1 cellular context compared by ENCODE assay signal in the genomic region with DNA sequence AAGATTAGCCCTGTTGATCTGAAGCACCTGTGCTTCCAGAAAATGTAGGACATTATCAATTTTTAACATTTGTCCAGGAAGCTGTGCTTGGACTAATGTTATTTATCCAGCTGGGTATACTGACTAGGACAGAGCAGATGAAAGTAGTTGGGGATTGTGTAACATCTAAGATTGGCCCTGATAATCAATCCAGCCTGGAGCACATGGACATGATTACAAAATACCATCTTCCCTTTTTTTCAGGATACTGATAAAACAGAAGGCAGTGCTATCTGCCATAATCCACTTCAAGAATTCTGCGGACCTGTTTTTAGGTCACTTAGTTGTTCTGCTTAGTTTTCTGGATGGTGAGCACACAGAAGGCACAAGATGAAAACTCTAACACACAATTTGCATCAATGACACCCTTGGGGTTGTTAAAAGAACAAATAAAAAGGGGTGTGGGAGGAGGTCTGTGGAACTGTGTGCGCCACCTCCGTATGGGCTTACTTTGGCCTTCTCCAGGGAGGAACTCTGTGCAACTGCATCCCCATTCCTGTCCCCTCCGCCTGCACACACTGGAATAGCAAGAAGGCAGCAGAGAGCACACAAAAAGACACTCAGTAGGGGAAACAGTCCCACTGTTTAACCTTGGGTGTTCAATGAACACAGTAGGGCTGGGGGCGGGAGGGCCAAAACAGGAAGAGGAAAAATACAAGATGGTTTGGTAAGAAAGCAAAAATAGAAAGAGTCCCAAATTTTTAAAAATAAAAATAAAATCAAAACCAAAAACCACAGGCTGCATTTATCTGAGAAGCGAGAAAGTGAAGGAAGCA.
TF ChIP-seq lines count a peak whose summit lies in the region.

No MANE protein-coding gene starts in this region.

TF ChIP-seq in HepG2, 621 proteins besides CTCF, POLR2A, EP300 and RAD21 (continued from another document and continues in another):
- TF ChIP-seq, protein P1, sequence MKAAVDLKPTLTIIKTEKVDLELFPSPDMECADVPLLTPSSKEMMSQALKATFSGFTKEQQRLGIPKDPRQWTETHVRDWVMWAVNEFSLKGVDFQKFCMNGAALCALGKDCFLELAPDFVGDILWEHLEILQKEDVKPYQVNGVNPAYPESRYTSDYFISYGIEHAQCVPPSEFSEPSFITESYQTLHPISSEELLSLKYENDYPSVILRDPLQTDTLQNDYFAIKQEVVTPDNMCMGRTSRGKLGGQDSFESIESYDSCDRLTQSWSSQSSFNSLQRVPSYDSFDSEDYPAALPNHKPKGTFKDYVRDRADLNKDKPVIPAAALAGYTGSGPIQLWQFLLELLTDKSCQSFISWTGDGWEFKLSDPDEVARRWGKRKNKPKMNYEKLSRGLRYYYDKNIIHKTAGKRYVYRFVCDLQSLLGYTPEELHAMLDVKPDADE (CRISPR knock-in tag; IDR thresholded peaks at IDR 0.05): no peak
- TF ChIP-seq ZNF354B (CRISPR knock-in tag; IDR thresholded peaks at IDR 0.05) (no peak), ZNF101 (CRISPR knock-in tag; IDR thresholded peaks at IDR 0.05; ENCODE audit: borderline replicate concordance, low read depth) (no peak), WIZ (CRISPR knock-in tag; IDR thresholded peaks at IDR 0.05) (no peak), ZNF124 (CRISPR knock-in tag; IDR thresholded peaks at IDR 0.05) (peak; percentile 73; the same call in 1 of the 2 replicates), RFX1 (IDR thresholded peaks at IDR 0.05) (no peak), PREB (CRISPR knock-in tag; IDR thresholded peaks at IDR 0.05) (no peak), ARID4A (CRISPR knock-in tag; IDR thresholded peaks at IDR 0.05; ENCODE audit: borderline replicate concordance) (peak; percentile 31; the same call in 1 of the 2 replicates), SYNCRIP (IDR thresholded peaks at IDR 0.05; ENCODE audit: insufficient read depth, low read depth, low read length) (no peak), ATF7 (IDR thresholded peaks at IDR 0.05) (no peak), ATF7 (CRISPR knock-in tag; IDR thresholded peaks at IDR 0.05) (peak; percentile 17; the same call in 1 of the 2 replicates), ZNF652 (CRISPR knock-in tag; IDR thresholded peaks at IDR 0.05; ENCODE audit: borderline replicate concordance, low read depth) (peak; percentile 13; the same call in 1 of the 2 replicates), ZNF10 (CRISPR knock-in tag; IDR thresholded peaks at IDR 0.05; ENCODE audit: borderline replicate concordance, low read depth) (no peak), ZNF562 (CRISPR knock-in tag; IDR thresholded peaks at IDR 0.05; ENCODE audit: borderline replicate concordance) (no peak), ZMYM4 (CRISPR knock-in tag; IDR thresholded peaks at IDR 0.05) (no peak), ZNF549 (CRISPR knock-in tag; IDR thresholded peaks at IDR 0.05) (no peak), RARG (CRISPR knock-in tag; IDR thresholded peaks at IDR 0.05; ENCODE audit: low read depth) (no peak), KLF16 (CRISPR knock-in tag; IDR thresholded peaks at IDR 0.05) (peak in 1 of 2 experiments; percentile 60; a peak in 1 of 4 replicates), MBNL3 (CRISPR knock-in tag; conservative IDR thresholded peaks at IDR 0.05) (no peak), ZBTB21 (CRISPR knock-in tag; IDR thresholded peaks at IDR 0.05) (no peak), ZBTB44 (CRISPR knock-in tag; IDR thresholded peaks at IDR 0.05) (0 out of 2 replicates have a peak, but pooled peaks have one; percentile 63), MED1 (CRISPR knock-in tag; IDR thresholded peaks at IDR 0.05) (peak; percentile 98), ZNF563 (CRISPR knock-in tag; IDR thresholded peaks at IDR 0.05) (no peak), E2F2 (CRISPR knock-in tag; IDR thresholded peaks at IDR 0.05; ENCODE audit: borderline replicate concordance) (no peak), DNMT1 (CRISPR knock-in tag; IDR thresholded peaks at IDR 0.05) (no peak), FOXC1 (CRISPR knock-in tag; IDR thresholded peaks at IDR 0.05; ENCODE audit: borderline replicate concordance) (no peak), ELF1 (CRISPR knock-in tag; IDR thresholded peaks at IDR 0.05) (no peak), ZFP36L2 (CRISPR knock-in tag; IDR thresholded peaks at IDR 0.05) (no peak), ZNF547 (CRISPR knock-in tag; IDR thresholded peaks at IDR 0.05) (no peak), RNF2 (conservative IDR thresholded peaks at IDR 0.05; ENCODE audit: low read depth) (no peak), AGO1 (IDR thresholded peaks at IDR 0.05; ENCODE audit: low read depth, low read length, poor library complexity, severe bottlenecking) (no peak)
- TF ChIP-seq, protein P2, sequence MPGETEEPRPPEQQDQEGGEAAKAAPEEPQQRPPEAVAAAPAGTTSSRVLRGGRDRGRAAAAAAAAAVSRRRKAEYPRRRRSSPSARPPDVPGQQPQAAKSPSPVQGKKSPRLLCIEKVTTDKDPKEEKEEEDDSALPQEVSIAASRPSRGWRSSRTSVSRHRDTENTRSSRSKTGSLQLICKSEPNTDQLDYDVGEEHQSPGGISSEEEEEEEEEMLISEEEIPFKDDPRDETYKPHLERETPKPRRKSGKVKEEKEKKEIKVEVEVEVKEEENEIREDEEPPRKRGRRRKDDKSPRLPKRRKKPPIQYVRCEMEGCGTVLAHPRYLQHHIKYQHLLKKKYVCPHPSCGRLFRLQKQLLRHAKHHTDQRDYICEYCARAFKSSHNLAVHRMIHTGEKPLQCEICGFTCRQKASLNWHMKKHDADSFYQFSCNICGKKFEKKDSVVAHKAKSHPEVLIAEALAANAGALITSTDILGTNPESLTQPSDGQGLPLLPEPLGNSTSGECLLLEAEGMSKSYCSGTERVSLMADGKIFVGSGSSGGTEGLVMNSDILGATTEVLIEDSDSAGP (CRISPR knock-in tag; IDR thresholded peaks at IDR 0.05; ENCODE audit: borderline replicate concordance): no peak
- TF ChIP-seq, protein P3, sequence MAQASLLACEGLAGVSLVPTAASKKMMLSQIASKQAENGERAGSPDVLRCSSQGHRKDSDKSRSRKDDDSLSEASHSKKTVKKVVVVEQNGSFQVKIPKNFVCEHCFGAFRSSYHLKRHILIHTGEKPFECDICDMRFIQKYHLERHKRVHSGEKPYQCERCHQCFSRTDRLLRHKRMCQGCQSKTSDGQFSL (CRISPR knock-in tag; IDR thresholded peaks at IDR 0.05): no peak
- TF ChIP-seq, protein P4, sequence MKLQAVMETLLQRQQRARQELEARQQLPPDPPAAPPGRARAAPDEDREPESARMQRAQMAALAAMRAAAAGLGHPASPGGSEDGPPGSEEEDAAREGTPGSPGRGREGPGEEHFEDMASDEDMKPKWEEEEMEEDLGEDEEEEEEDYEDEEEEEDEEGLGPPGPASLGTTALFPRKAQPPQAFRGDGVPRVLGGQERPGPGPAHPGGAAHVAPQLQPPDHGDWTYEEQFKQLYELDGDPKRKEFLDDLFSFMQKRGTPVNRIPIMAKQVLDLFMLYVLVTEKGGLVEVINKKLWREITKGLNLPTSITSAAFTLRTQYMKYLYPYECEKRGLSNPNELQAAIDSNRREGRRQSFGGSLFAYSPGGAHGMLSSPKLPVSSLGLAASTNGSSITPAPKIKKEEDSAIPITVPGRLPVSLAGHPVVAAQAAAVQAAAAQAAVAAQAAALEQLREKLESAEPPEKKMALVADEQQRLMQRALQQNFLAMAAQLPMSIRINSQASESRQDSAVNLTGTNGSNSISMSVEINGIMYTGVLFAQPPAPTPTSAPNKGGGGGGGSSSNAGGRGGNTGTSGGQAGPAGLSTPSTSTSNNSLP (IDR thresholded peaks at IDR 0.05; ENCODE audit: low read depth, low read length): peak; percentile 97
- TF ChIP-seq, protein P5, sequence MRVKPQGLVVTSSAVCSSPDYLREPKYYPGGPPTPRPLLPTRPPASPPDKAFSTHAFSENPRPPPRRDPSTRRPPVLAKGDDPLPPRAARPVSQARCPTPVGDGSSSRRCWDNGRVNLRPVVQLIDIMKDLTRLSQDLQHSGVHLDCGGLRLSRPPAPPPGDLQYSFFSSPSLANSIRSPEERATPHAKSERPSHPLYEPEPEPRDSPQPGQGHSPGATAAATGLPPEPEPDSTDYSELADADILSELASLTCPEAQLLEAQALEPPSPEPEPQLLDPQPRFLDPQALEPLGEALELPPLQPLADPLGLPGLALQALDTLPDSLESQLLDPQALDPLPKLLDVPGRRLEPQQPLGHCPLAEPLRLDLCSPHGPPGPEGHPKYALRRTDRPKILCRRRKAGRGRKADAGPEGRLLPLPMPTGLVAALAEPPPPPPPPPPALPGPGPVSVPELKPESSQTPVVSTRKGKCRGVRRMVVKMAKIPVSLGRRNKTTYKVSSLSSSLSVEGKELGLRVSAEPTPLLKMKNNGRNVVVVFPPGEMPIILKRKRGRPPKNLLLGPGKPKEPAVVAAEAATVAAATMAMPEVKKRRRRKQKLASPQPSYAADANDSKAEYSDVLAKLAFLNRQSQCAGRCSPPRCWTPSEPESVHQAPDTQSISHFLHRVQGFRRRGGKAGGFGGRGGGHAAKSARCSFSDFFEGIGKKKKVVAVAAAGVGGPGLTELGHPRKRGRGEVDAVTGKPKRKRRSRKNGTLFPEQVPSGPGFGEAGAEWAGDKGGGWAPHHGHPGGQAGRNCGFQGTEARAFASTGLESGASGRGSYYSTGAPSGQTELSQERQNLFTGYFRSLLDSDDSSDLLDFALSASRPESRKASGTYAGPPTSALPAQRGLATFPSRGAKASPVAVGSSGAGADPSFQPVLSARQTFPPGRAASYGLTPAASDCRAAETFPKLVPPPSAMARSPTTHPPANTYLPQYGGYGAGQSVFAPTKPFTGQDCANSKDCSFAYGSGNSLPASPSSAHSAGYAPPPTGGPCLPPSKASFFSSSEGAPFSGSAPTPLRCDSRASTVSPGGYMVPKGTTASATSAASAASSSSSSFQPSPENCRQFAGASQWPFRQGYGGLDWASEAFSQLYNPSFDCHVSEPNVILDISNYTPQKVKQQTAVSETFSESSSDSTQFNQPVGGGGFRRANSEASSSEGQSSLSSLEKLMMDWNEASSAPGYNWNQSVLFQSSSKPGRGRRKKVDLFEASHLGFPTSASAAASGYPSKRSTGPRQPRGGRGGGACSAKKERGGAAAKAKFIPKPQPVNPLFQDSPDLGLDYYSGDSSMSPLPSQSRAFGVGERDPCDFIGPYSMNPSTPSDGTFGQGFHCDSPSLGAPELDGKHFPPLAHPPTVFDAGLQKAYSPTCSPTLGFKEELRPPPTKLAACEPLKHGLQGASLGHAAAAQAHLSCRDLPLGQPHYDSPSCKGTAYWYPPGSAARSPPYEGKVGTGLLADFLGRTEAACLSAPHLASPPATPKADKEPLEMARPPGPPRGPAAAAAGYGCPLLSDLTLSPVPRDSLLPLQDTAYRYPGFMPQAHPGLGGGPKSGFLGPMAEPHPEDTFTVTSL (CRISPR knock-in tag; IDR thresholded peaks at IDR 0.05; ENCODE audit: borderline replicate concordance): peak; percentile 93; the same call in 1 of the 2 replicates
- TF ChIP-seq, protein P6, sequence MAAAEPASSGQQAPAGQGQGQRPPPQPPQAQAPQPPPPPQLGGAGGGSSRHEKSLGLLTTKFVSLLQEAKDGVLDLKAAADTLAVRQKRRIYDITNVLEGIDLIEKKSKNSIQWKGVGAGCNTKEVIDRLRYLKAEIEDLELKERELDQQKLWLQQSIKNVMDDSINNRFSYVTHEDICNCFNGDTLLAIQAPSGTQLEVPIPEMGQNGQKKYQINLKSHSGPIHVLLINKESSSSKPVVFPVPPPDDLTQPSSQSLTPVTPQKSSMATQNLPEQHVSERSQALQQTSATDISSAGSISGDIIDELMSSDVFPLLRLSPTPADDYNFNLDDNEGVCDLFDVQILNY (CRISPR knock-in tag; conservative IDR thresholded peaks at IDR 0.05): no peak
